In the genomic region with DNA sequence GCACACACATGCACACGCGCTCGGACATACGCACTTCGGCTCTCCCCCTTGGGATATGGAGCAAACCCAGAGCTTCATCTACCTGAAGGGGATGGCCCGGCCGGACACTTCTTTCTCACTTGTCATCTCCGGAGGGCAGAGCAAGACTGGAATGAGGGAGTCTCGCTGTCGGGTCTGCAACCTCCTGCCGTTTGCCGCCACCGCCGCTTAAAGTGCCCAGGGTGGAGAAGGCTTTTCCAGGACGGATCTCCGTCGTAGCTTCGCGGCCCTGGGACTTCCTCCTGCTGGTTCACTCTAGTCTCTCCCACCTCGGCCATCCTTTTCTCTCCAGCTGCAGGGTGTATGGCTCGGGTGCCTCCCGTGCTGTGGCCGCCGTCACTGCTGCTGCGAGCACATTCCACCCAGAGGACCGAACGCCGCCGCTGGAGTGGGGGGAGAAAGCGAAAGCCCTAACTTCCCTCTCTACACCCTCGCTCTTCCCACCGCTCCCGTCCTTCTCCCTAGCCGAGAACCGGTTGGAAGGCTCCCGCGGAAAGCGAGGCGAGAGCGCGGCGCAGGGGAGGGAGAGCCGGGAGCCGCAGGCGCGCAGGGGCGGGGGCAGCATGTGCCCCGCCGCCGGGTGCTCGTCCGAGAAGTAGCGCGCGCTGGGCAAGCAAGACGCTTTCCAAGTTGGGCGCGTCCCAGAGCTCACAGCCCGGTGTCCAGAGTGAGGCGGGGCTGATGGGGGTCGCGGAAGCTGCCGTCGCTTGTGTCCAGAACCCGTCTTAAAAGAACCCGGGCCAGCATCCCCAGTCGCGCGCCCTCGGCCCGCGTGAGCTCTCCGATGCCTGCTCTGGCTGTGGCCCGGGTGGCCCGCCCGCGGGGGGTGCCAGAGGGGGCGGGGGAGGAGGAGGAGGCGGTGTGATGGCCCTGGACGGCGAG, we compare ENCODE assay signal across 1 cellular context.
TF ChIP-seq lines count a peak whose summit lies in the region.

A gene with protein sequence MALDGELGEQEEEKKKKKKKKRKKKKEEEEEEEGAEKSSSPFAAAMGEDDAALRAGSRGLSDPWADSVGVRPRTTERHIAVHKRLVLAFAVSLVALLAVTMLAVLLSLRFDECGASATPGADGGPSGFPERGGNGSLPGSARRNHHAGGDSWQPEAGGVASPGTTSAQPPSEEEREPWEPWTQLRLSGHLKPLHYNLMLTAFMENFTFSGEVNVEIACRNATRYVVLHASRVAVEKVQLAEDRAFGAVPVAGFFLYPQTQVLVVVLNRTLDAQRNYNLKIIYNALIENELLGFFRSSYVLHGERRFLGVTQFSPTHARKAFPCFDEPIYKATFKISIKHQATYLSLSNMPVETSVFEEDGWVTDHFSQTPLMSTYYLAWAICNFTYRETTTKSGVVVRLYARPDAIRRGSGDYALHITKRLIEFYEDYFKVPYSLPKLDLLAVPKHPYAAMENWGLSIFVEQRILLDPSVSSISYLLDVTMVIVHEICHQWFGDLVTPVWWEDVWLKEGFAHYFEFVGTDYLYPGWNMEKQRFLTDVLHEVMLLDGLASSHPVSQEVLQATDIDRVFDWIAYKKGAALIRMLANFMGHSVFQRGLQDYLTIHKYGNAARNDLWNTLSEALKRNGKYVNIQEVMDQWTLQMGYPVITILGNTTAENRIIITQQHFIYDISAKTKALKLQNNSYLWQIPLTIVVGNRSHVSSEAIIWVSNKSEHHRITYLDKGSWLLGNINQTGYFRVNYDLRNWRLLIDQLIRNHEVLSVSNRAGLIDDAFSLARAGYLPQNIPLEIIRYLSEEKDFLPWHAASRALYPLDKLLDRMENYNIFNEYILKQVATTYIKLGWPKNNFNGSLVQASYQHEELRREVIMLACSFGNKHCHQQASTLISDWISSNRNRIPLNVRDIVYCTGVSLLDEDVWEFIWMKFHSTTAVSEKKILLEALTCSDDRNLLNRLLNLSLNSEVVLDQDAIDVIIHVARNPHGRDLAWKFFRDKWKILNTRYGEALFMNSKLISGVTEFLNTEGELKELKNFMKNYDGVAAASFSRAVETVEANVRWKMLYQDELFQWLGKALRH (plus strand): TSS at position 630 of the 921 bp plus-strand sequence. CDS start 274 bp downstream, at position 904.

TF ChIP-seq in SK-N-SH treated with all-trans-retinoic acid at 6 μM for 48 hours, 23 proteins besides CTCF, POLR2A, EP300 and RAD21 (continued from another document):
- TF ChIP-seq, protein P1, sequence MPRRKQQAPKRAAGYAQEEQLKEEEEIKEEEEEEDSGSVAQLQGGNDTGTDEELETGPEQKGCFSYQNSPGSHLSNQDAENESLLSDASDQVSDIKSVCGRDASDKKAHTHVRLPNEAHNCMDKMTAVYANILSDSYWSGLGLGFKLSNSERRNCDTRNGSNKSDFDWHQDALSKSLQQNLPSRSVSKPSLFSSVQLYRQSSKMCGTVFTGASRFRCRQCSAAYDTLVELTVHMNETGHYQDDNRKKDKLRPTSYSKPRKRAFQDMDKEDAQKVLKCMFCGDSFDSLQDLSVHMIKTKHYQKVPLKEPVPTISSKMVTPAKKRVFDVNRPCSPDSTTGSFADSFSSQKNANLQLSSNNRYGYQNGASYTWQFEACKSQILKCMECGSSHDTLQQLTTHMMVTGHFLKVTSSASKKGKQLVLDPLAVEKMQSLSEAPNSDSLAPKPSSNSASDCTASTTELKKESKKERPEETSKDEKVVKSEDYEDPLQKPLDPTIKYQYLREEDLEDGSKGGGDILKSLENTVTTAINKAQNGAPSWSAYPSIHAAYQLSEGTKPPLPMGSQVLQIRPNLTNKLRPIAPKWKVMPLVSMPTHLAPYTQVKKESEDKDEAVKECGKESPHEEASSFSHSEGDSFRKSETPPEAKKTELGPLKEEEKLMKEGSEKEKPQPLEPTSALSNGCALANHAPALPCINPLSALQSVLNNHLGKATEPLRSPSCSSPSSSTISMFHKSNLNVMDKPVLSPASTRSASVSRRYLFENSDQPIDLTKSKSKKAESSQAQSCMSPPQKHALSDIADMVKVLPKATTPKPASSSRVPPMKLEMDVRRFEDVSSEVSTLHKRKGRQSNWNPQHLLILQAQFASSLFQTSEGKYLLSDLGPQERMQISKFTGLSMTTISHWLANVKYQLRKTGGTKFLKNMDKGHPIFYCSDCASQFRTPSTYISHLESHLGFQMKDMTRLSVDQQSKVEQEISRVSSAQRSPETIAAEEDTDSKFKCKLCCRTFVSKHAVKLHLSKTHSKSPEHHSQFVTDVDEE (CRISPR knock-in tag; IDR thresholded peaks at IDR 0.05), result no peak
- no peak for TF ChIP-seq CSDC2 (CRISPR knock-in tag; IDR thresholded peaks at IDR 0.05)
- TF ChIP-seq PPARA (CRISPR knock-in tag; IDR thresholded peaks at IDR 0.05; ENCODE audit: borderline replicate concordance), result no peak
- no peak for TF ChIP-seq ARNTL (CRISPR knock-in tag; IDR thresholded peaks at IDR 0.05; ENCODE audit: borderline replicate concordance, low read depth)
TF ChIP-seq in SK-N-SH treated with all-trans-retinoic acid at 6 μM for 48 hours: peak in this region for 0.
